ENCODE assay signal across 21 cellular contexts in the genomic region with DNA sequence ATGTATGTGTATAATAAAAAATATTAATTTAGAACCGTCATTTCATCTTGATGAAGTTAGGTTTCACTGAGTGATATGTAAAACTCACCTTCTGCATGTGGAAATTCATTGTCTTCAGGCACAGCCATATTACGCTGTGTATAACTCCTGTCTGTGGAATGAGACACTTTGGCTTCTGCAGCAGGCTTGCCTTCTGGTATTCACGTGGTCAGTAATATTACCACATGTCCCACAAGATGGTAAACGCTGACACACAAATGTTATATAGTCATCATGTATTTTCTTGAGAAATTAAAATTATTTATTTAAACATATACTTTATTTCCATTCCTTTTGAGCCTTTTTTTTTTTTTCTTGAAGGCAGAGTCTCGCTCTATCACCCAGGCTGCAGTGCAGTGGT. TPM values are rescaled to one million over a fixed set of nuclear protein-coding genes. Genes with fewer than 3 reads are reported as not detected.
DNase-seq lines count a peak whose midpoint lies in the region; ATAC-seq and TF ChIP-seq lines count a peak whose summit lies in the region.
"Had no signal": no experiment of that assay in that cellular context is flagged by ENCODE, and none has a peak within 500 bp of the region (broad histone marks: within the 10 kb centered on the region; RNA-seq: fewer than 3 reads in every experiment).

No MANE protein-coding gene starts in this region.

- no peak overlapping the region for H3K4me3 ChIP-seq in astrocyte of the cerebellum (ENCODE audit: low read depth, low read length)
- no peak overlapping the region for H3K4me3 ChIP-seq in right cardiac atrium (ENCODE audit: low read length)
- H3K4me3 ChIP-seq: A549; BLaER1 treated with 17β-estradiol and CSF1 and Interleukin-3, amounts not matched to agents 10 nM and 100 nM; GM23338; PC-9; SJSA1 had no signal

- DNase-seq in LHCN-M2 (ENCODE audit: low read depth) (peak; percentile 9), astrocyte of the cerebellum (ENCODE audit: low read depth) (peak; percentile 15), iris pigment epithelial cell (ENCODE audit: low read depth) (peak; percentile 50), T1000 (lab: John Stamatoyannopoulos, UW) (no peak), right cardiac atrium (no peak), DMS153 (lab: John Stamatoyannopoulos, UW) (no peak)
- DNase-seq: Calu3; CD8-positive, alpha-beta T cell; Karpas-422; MM.1S; NCI-H187; NCI-H2227 treated with DMSO at 0.1 percent for 48 hours; NCI-H524; PC-9 had no signal

- no peaks in the 10 kb centered on the region for H3K4me1 ChIP-seq in right cardiac atrium (ENCODE audit: control insufficient read depth, insufficient read depth, low read length)

- intact Hi-C loops in right cardiac atrium (cut with DNase I), result no loop called here

- WGBS in right cardiac atrium, result 92% methylated on average over 5 of the region's 5 CpGs

- H3K9me3 ChIP-seq in right cardiac atrium (ENCODE audit: control insufficient read depth, low read length), result no peaks in the 10 kb centered on the region
- H3K9me3 ChIP-seq: SJSA1 had no signal

- H3K27ac ChIP-seq in 22Rv1 (peak overlapping the region; percentile 61), right cardiac atrium (ENCODE audit: low read length) (no peak overlapping the region)
- H3K27ac ChIP-seq: A549; BLaER1 treated with 17β-estradiol and CSF1 and Interleukin-3, amounts not matched to agents 10 nM and 100 nM; HL-60; PC-9; SJSA1 had no signal

- TF ChIP-seq CTCF in 22Rv1 (IDR thresholded peaks at IDR 0.05) (no peak), astrocyte of the cerebellum (IDR thresholded peaks at IDR 0.05; ENCODE audit: low read depth, low read length, missing control alignments) (no peak)

- H3K27me3 ChIP-seq in right cardiac atrium (ENCODE audit: control insufficient read depth, insufficient read depth), result no peaks in the 10 kb centered on the region
- H3K27me3 ChIP-seq: BLaER1 treated with 17β-estradiol and CSF1 and Interleukin-3, amounts not matched to agents 10 nM and 100 nM; SJSA1 had no signal

- in situ Hi-C loops in astrocyte of the cerebellum (cut with HindIII; ENCODE audit: low sequenced_read_pairs), result no loop called here

- ATAC-seq in right cardiac atrium (no peak), GM18517 (IDR thresholded peaks at IDR 0.05; ENCODE audit: unreplicated experiment) (no peak)
- ATAC-seq: CD8-positive, alpha-beta T cell; GM23338 had no signal

RNA-seq across cellular contexts. Expression of gene AAK1, which starts 25.1 kb away (rescaled TPM):
- total RNA-seq in LHCN-M2 (2014; rRNA removed) (36.4 and 44.1 TPM in 2 replicates), right cardiac atrium (10 to 100 TPM; 45.6 to 57.5 (median 53.4) TPM)
- 25.5 TPM for polyA plus RNA-seq in LHCN-M2 (2012)
- polyA plus RNA-seq in right cardiac atrium, result 13.8 TPM

Comparison
In these comparisons a context has a peak if more than half of its experiments do, and no peak if none do; other contexts are left out.
1. DNase-seq: peak in LHCN-M2 (single experiment), astrocyte of the cerebellum (single experiment) and iris pigment epithelial cell (single experiment); none in T1000 (single experiment), right cardiac atrium (0 of 3) and DMS153 (single experiment).